In the genomic region with DNA sequence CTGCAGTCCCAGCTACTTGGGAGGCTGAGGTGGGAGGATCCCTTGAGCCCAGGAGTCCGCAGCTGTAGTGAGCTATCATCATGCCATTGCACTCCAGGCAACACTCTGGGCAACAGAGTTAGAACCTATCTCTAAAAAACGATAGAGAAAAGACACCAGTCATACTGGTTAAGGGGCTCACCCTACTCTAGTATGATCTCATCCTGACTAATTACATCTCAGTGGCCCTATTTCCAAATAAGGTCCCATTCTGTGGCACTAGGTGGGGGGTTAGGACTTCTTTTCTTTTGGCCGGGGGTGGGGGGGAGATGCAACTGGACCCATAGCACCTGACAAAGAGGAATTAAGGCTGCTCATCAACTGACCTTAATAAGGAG, we compare ENCODE assay signal across 1 cellular context.
TF ChIP-seq lines count a peak whose summit lies in the region.

No MANE protein-coding gene starts in this region.

TF ChIP-seq in K562, 482 proteins besides CTCF, POLR2A, EP300 and RAD21 (continued from another document):
- TF ChIP-seq, protein P1, sequence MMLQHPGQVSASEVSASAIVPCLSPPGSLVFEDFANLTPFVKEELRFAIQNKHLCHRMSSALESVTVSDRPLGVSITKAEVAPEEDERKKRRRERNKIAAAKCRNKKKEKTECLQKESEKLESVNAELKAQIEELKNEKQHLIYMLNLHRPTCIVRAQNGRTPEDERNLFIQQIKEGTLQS (IDR thresholded peaks at IDR 0.05), result peak; percentile 54; the same call in 1 of the 2 replicates
- TF ChIP-seq, protein P1 (CRISPR knock-in tag; conservative IDR thresholded peaks at IDR 0.05), result no peak
- TF ChIP-seq, protein P2, sequence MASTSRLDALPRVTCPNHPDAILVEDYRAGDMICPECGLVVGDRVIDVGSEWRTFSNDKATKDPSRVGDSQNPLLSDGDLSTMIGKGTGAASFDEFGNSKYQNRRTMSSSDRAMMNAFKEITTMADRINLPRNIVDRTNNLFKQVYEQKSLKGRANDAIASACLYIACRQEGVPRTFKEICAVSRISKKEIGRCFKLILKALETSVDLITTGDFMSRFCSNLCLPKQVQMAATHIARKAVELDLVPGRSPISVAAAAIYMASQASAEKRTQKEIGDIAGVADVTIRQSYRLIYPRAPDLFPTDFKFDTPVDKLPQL (IDR thresholded peaks at IDR 0.05; ENCODE audit: extremely low read depth, insufficient read length), result no peak
- no peak for TF ChIP-seq MIER1 (IDR thresholded peaks at IDR 0.05; ENCODE audit: low read depth)
- no peak for TF ChIP-seq NCOA6 (IDR thresholded peaks at IDR 0.05)
- peak; percentile 10; the same call in 1 of the 2 replicates for TF ChIP-seq JUND (IDR thresholded peaks at IDR 0.05; ENCODE audit: borderline replicate concordance, low read depth, low read length)
- TF ChIP-seq JUND (tag; IDR thresholded peaks at IDR 0.05; ENCODE audit: borderline replicate concordance, low read depth, low read length), result no peak
- TF ChIP-seq PRPF4 (IDR thresholded peaks at IDR 0.05; ENCODE audit: insufficient read depth, low read depth, low read length, poor library complexity, severe bottlenecking), result no peak
- TF ChIP-seq FOSL1 (tag; conservative IDR thresholded peaks at IDR 0.05), result peak; percentile 83
- TF ChIP-seq GABPB2 (CRISPR knock-in tag; conservative IDR thresholded peaks at IDR 0.05), result no peak
- no peak for TF ChIP-seq HOXB6 (CRISPR knock-in tag; IDR thresholded peaks at IDR 0.05; ENCODE audit: borderline replicate concordance)
- no peak for TF ChIP-seq HDAC8 (tag; IDR thresholded peaks at IDR 0.05)
- TF ChIP-seq, protein P3, sequence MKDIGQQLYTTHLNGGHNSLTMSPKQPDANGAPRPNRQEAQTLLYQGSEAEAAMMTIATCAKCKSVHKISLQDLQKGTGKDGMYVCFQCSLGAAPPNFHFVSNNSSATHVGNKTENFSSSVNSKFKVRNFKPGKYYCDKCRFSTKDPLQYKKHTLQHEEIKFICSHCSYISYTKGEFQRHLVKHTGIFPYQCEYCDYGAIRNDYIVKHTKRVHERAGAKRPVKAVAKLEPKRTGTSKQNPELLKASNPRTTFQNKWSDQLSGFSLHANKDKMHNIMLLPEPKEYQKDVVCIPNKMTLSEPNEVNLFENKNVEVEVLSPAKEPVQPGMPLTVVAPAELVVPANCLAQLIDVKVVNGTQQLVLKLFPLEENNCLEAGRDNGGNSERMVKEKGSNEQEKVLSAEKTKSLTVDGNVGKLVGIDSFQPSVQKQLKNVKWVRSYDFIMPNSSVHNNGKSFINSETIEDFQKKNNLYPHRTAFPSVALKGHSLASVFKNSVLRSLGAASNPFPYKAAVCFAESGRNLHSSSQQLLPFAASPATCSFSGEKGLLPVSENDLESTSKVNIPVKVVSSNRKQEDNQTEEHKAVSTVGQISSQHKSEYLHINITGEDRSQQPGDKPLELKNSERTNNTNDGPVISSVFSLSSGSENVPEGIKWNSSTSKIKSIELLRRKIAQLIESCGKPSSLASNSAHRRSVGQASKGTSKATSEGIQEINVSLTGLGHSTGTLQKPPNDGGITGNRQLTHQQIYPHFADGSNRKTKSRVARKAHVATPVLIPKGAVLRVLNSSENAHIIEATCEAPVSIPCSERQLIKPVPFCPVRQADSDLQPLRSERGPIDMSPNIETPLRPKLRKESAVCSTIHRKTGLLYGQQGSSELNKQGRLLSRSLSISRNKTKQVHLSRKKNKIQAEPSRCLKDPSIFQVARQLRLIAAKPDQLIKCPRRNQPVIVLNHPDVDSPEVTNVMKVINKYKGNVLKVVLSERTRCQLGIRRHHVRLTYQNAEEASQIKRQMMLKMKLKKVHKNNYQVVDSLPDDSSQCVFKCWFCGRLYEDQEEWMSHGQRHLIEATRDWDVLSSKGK (CRISPR knock-in tag; IDR thresholded peaks at IDR 0.05), result no peak
- TF ChIP-seq ZFP1 (CRISPR knock-in tag; IDR thresholded peaks at IDR 0.05), result no peak
- TF ChIP-seq HMBOX1 (IDR thresholded peaks at IDR 0.05), result 0 out of 2 replicates have a peak, but pooled peaks have one; percentile 27
- no peak for TF ChIP-seq TAF1 (IDR thresholded peaks at IDR 0.05; ENCODE audit: control insufficient read depth, extremely low read depth, insufficient read depth, low read length, severe bottlenecking)
- TF ChIP-seq ARID1B (IDR thresholded peaks at IDR 0.05), result no peak
- TF ChIP-seq CHCHD3 (CRISPR knock-in tag; IDR thresholded peaks at IDR 0.05), result no peak
- TF ChIP-seq ZNF830 (CRISPR knock-in tag; IDR thresholded peaks at IDR 0.05), result no peak
- TF ChIP-seq RUNX1 (IDR thresholded peaks at IDR 0.05; ENCODE audit: low read depth), result no peak
- no peak for TF ChIP-seq SMARCA5 (IDR thresholded peaks at IDR 0.05)
